37 cellular contexts compared by ENCODE assay signal in genomic region chr3:9928158-9928557, GRCh38.
"Had no signal": no experiment of that assay in that cellular context is flagged by ENCODE, and none has a peak within 500 bp of the region (broad histone marks: within the 10 kb centered on the region; RNA-seq: fewer than 3 reads in every experiment).

No MANE protein-coding gene starts in this region.

- H3K27me3 Mint-ChIP-seq: activated CD4-positive, alpha-beta memory T cell treated with anti-CD3 and anti-CD28 coated beads for 36 hours; activated CD8-positive, alpha-beta T cell treated with anti-CD3 and anti-CD28 coated beads for 36 hours; activated naive CD8-positive, alpha-beta T cell; activated T-helper 17 cell treated with anti-CD3 and anti-CD28 coated beads, Interleukin-2, amount 50 U/mL, for 72 hours had no signal

- H3K4me1 Mint-ChIP-seq: activated T-helper 17 cell treated with anti-CD3 and anti-CD28 coated beads, Interleukin-2, amount 50 U/mL, for 72 hours had no signal

- H3K4me3 Mint-ChIP-seq: activated B cell treated with CpG ODN at 0.5 μM for 24 hours; activated CD4-positive, alpha-beta memory T cell treated with anti-CD3 and anti-CD28 coated beads for 36 hours; activated CD4-positive, alpha-beta T cell treated with anti-CD3 and anti-CD28 coated beads, Interleukin-2, amount 10 ng/mL, durations not matched to agents 24 days and 14 days; activated CD8-positive, alpha-beta T cell treated with anti-CD3 and anti-CD28 coated beads for 36 hours; activated naive CD4-positive, alpha-beta T cell treated with anti-CD3 and anti-CD28 coated beads for 36 hours; activated naive CD4-positive, alpha-beta T cell treated with anti-CD3 and anti-CD28 coated beads, Interleukin-2, amount 50 U/mL, for 24 hours; activated naive CD8-positive, alpha-beta T cell; activated naive CD8-positive, alpha-beta T cell treated with anti-CD3 and anti-CD28 coated beads, Interleukin-2, amount 10 ng/mL, durations not matched to agents 7 days and 5 days; activated naive CD8-positive, alpha-beta T cell treated with anti-CD3 and anti-CD28 coated beads, Interleukin-2, amount 50 U/mL, for 24 hours; activated T-cell treated with anti-CD3 and anti-CD28 coated beads, Interleukin-2, amount 50 U/mL, for 4 hours; activated T-cell treated with anti-CD3 and anti-CD28 coated beads, Interleukin-2, amount 50 U/mL, for 72 hours; activated T-helper 1 cell treated with anti-CD3 and anti-CD28 coated beads, Interleukin-12 subunit alpha, Interleukin-12 subunit beta, Interleukin-2, Interleukin-4 antibody, amounts not matched to agents 30 ng/mL and 10 ng/mL and 1 ng/mL, durations not matched to agents 14 hours and 24 hours and 36 hours; activated T-helper 17 cell treated with anti-CD3 and anti-CD28 coated beads, Interleukin-2, amount 50 U/mL, for 72 hours; brain; T-helper 1 cell treated with Interleukin-12 subunit alpha and Interleukin-12 subunit beta and Interleukin-4 antibody, amounts not matched to agents 30 μg/mL and 1 μg/mL, for 36 hours; T-helper 2 cell treated with Interferon-gamma antibody and Interleukin-4, amounts not matched to agents 5 μg/mL and 100 μg/mL, for 36 hours had no signal

- H3K27me3 ChIP-seq: ascending aorta, cardiac muscle cell had no signal

- FAIRE-seq: bronchial epithelial cell, TTC549 had no signal

- H3K9me3 Mint-ChIP-seq: activated B cell treated with CpG ODN at 0.5 μM for 24 hours; activated CD4-positive, alpha-beta memory T cell treated with anti-CD3 and anti-CD28 coated beads for 36 hours; activated CD4-positive, alpha-beta T cell treated with anti-CD3 and anti-CD28 coated beads, Interleukin-2, amount 10 ng/mL, durations not matched to agents 24 days and 14 days; activated CD8-positive, alpha-beta T cell treated with anti-CD3 and anti-CD28 coated beads for 36 hours; activated naive CD4-positive, alpha-beta T cell treated with anti-CD3 and anti-CD28 coated beads for 36 hours; activated naive CD4-positive, alpha-beta T cell treated with anti-CD3 and anti-CD28 coated beads, Interleukin-2, amount 50 U/mL, for 24 hours; activated naive CD8-positive, alpha-beta T cell treated with anti-CD3 and anti-CD28 coated beads, Interleukin-2, amount 10 ng/mL, durations not matched to agents 7 days and 5 days; activated naive CD8-positive, alpha-beta T cell treated with anti-CD3 and anti-CD28 coated beads, Interleukin-2, amount 50 U/mL, for 24 hours; activated T-cell treated with anti-CD3 and anti-CD28 coated beads, Interleukin-2, amount 50 U/mL, for 4 hours; activated T-cell treated with anti-CD3 and anti-CD28 coated beads, Interleukin-2, amount 50 U/mL, for 72 hours; activated T-helper 1 cell treated with anti-CD3 and anti-CD28 coated beads, Interleukin-12 subunit alpha, Interleukin-12 subunit beta, Interleukin-2, Interleukin-4 antibody, amounts not matched to agents 30 ng/mL and 10 ng/mL and 1 ng/mL, durations not matched to agents 14 hours and 24 hours and 36 hours; activated T-helper 17 cell treated with anti-CD3 and anti-CD28 coated beads, Interleukin-2, amount 50 U/mL, for 72 hours; brain; T-helper 1 cell treated with Interleukin-12 subunit alpha and Interleukin-12 subunit beta and Interleukin-4 antibody, amounts not matched to agents 30 μg/mL and 1 μg/mL, for 36 hours; T-helper 2 cell treated with Interferon-gamma antibody and Interleukin-4, amounts not matched to agents 5 μg/mL and 100 μg/mL, for 36 hours had no signal

- DNase-seq: activated B cell treated with CpG ODN at 0.5 μM for 24 hours; activated CD4-positive, alpha-beta memory T cell treated with anti-CD3 and anti-CD28 coated beads for 36 hours; activated CD4-positive, alpha-beta T cell treated with anti-CD3 and anti-CD28 coated beads for 4 hours; activated CD4-positive, alpha-beta T cell treated with anti-CD3 and anti-CD28 coated beads, Interleukin-2, amount 10 ng/mL, durations not matched to agents 24 days and 14 days; activated CD4-positive, alpha-beta T cell treated with anti-CD3 and anti-CD28 coated beads, Interleukin-2, amount 50 U/mL, for 1 hour; activated CD4-positive, alpha-beta T cell treated with anti-CD3 and anti-CD28 coated beads, Interleukin-2, amount 50 U/mL, for 4 hours; activated CD4-positive, CD25-positive, alpha-beta regulatory T cell treated with anti-CD3 and anti-CD28 coated beads, Interleukin-2, amount 50 U/mL, for 72 hours; activated CD8-positive, alpha-beta memory T cell treated with anti-CD3 and anti-CD28 coated beads, Interleukin-2, amount 50 U/mL, for 4 hours; activated CD8-positive, alpha-beta T cell treated with anti-CD3 and anti-CD28 coated beads for 36 hours; activated effector memory CD4-positive, alpha-beta T cell treated with anti-CD3 and anti-CD28 coated beads, Interleukin-2, amount 50 U/mL, for 16 hours; activated gamma-delta T cell treated with Interleukin-2 at 50 U/mL for 16 hours; activated naive CD4-positive, alpha-beta T cell; activated naive CD4-positive, alpha-beta T cell treated with anti-CD3 and anti-CD28 coated beads for 36 hours; activated naive CD8-positive, alpha-beta T cell treated with anti-CD3 and anti-CD28 coated beads, Interleukin-2, amount 10 ng/mL, durations not matched to agents 7 days and 5 days; activated naive CD8-positive, alpha-beta T cell treated with anti-CD3 and anti-CD28 coated beads, Interleukin-2, amount 50 U/mL, for 24 hours; activated T-cell treated with anti-CD3 and anti-CD28 coated beads for 4 hours; activated T-cell treated with anti-CD3 and anti-CD28 coated beads, Interleukin-2, amount 50 U/mL, for 1 hour; activated T-cell treated with anti-CD3 and anti-CD28 coated beads, Interleukin-2, amount 50 U/mL, for 4 hours; activated T-cell treated with anti-CD3 and anti-CD28 coated beads, Interleukin-2, amount 50 U/mL, for 72 hours; amygdala; anterior cingulate cortex; central memory CD4-positive, alpha-beta T cell; T-helper 1 cell; T-helper 2 cell; T-helper 9 cell had no signal

- H3K4me3 ChIP-seq: ascending aorta, cardiac muscle cell had no signal

- H3K27ac ChIP-seq: ascending aorta, cardiac muscle cell, VCaP had no signal

- H3K36me3 ChIP-seq: cardiac muscle cell had no signal

- H3K9me3 ChIP-seq: ascending aorta had no signal

- H3K36me3 Mint-ChIP-seq: activated CD4-positive, alpha-beta memory T cell treated with anti-CD3 and anti-CD28 coated beads for 36 hours; activated naive CD4-positive, alpha-beta T cell treated with anti-CD3 and anti-CD28 coated beads, Interleukin-2, amount 50 U/mL, for 24 hours; activated naive CD8-positive, alpha-beta T cell; activated naive CD8-positive, alpha-beta T cell treated with anti-CD3 and anti-CD28 coated beads, Interleukin-2, amount 10 ng/mL, durations not matched to agents 7 days and 5 days; brain had no signal

- H3K27ac Mint-ChIP-seq: activated B cell treated with CpG ODN at 0.5 μM for 24 hours; activated CD4-positive, alpha-beta memory T cell treated with anti-CD3 and anti-CD28 coated beads for 36 hours; activated CD4-positive, alpha-beta T cell treated with anti-CD3 and anti-CD28 coated beads, Interleukin-2, amount 10 ng/mL, durations not matched to agents 24 days and 14 days; activated CD8-positive, alpha-beta T cell treated with anti-CD3 and anti-CD28 coated beads for 36 hours; activated naive CD4-positive, alpha-beta T cell treated with anti-CD3 and anti-CD28 coated beads for 36 hours; activated naive CD8-positive, alpha-beta T cell; activated naive CD8-positive, alpha-beta T cell treated with anti-CD3 and anti-CD28 coated beads, Interleukin-2, amount 10 ng/mL, durations not matched to agents 7 days and 5 days; activated naive CD8-positive, alpha-beta T cell treated with anti-CD3 and anti-CD28 coated beads, Interleukin-2, amount 50 U/mL, for 24 hours; activated T-cell treated with anti-CD3 and anti-CD28 coated beads, Interleukin-2, amount 50 U/mL, for 72 hours; activated T-helper 1 cell treated with anti-CD3 and anti-CD28 coated beads, Interleukin-12 subunit alpha, Interleukin-12 subunit beta, Interleukin-2, Interleukin-4 antibody, amounts not matched to agents 30 ng/mL and 10 ng/mL and 1 ng/mL, durations not matched to agents 14 hours and 24 hours and 36 hours; activated T-helper 17 cell treated with anti-CD3 and anti-CD28 coated beads, Interleukin-2, amount 50 U/mL, for 72 hours; brain; T-helper 1 cell treated with Interleukin-12 subunit alpha and Interleukin-12 subunit beta and Interleukin-4 antibody, amounts not matched to agents 30 μg/mL and 1 μg/mL, for 36 hours; T-helper 2 cell treated with Interferon-gamma antibody and Interleukin-4, amounts not matched to agents 5 μg/mL and 100 μg/mL, for 36 hours had no signal
